ENCODE assay signal across 22 cellular contexts in genomic region chr2:187354653-187355052, GRCh38.
"Had no signal": no experiment of that assay in that cellular context is flagged by ENCODE, and none has a peak within 500 bp of the region (broad histone marks: within the 10 kb centered on the region; RNA-seq: fewer than 3 reads in every experiment).

No MANE protein-coding gene starts in this region.

- H3K36me3 ChIP-seq: SJCRH30 had no signal

- H3K4me3 ChIP-seq: SJCRH30 had no signal

- H3K27me3 ChIP-seq: SJCRH30 had no signal

- H3K27ac ChIP-seq: SJCRH30 had no signal

- H3K4me3 Mint-ChIP-seq: T-helper 17 cell had no signal

- H3K9me3 ChIP-seq: SJCRH30 had no signal

- ATAC-seq: HepG2, SK-N-SH treated with all-trans-retinoic acid at 6 μM for 48 hours, T-helper 17 cell had no signal

- H3K27me3 Mint-ChIP-seq: T-helper 17 cell had no signal

- H3K27ac Mint-ChIP-seq: T-helper 17 cell had no signal

- DNase-seq: IMR-90, Karpas-422, KG1, NCI-H1092 treated with DMSO at 0.1 percent for 48 hours, NCI-H1436, NCI-H187, NCI-H2029, NCI-H2081 treated with DMSO at 0.1 percent for 48 hours, NCI-H2171, NCI-H226, NCI-H446, NCI-H510A, NCI-H524 treated with DMSO at 0.1 percent for 48 hours, NCI-H69, NCI-H774, Right ventricle myocardium superior, RPMI8226, SJCRH30, T-helper 1 cell, T-helper 17 cell had no signal

- H3K4me1 Mint-ChIP-seq: T-helper 17 cell had no signal
